Comparison of ENCODE assay signal across 4 cellular contexts in the genomic region with DNA sequence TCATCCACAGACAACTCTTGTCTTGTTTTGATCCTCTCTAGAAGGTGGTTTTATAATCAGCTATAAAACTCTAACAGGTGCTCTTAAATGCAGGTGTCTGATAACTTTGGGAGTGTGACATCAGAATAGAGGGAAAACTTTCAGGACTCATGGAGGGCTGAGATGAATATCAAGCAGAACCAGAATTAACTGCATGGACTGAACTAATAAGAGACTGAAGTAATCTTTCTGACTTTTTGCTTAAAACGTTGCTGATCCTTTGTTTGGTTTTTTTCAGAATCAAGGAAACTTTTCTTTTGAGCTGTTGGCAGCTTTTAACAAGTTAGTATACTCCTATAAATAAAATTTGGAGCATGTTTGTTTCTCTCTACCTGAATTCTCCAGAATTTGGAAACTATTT.
"Had no signal": no experiment of that assay in that cellular context is flagged by ENCODE, and none has a peak within 500 bp of the region (broad histone marks: within the 10 kb centered on the region; RNA-seq: fewer than 3 reads in every experiment).

No MANE protein-coding gene starts in this region.

- H3K9me3 ChIP-seq: HAP-1 had no signal

- H3K4me1 ChIP-seq: HAP-1 had no signal

- ATAC-seq: GM23338, HCT116 had no signal

- H3K27ac ChIP-seq: GM23248 had no signal

- H3K4me3 ChIP-seq: GM23248, GM23338, HAP-1 had no signal

- H3K36me3 ChIP-seq: HAP-1 had no signal
